16 cellular contexts compared by ENCODE assay signal in genomic region chr3:36482259-36482658, GRCh38.
"Had no signal": no experiment of that assay in that cellular context is flagged by ENCODE, and none has a peak within 500 bp of the region (broad histone marks: within the 10 kb centered on the region; RNA-seq: fewer than 3 reads in every experiment).

No MANE protein-coding gene starts in this region.

- H3K27me3 Mint-ChIP-seq: activated CD4-positive, alpha-beta T cell treated with anti-CD3 and anti-CD28 coated beads, Interleukin-2, amount 10 ng/mL, durations not matched to agents 24 days and 14 days; stimulated activated naive CD8-positive, alpha-beta T cell treated with anti-CD3 and anti-CD28 coated beads, Interleukin-15, amount 100 ng/mL, for 72 hours had no signal

- H3K4me2 ChIP-seq: hepatocyte had no signal

- ATAC-seq: body of pancreas; esophagus mucosa; stimulated activated naive CD8-positive, alpha-beta T cell treated with anti-CD3 and anti-CD28 coated beads, Interleukin-15, amount 100 ng/mL, for 72 hours; WTC11 had no signal

- H3K9me3 ChIP-seq: body of pancreas, colonic mucosa, upper lobe of left lung had no signal

- H3K27me3 ChIP-seq: body of pancreas, colonic mucosa, hepatocyte, upper lobe of left lung had no signal

- H3K4me3 ChIP-seq: body of pancreas, colonic mucosa, hepatocyte, upper lobe of left lung had no signal

- DNase-seq: activated CD4-positive, alpha-beta T cell treated with anti-CD3 and anti-CD28 coated beads, Interleukin-2, amount 10 ng/mL, durations not matched to agents 24 days and 14 days; activated CD8-positive, alpha-beta memory T cell treated with anti-CD3 and anti-CD28 coated beads for 24 hours; activated naive CD8-positive, alpha-beta T cell treated with anti-CD3 and anti-CD28 coated beads for 36 hours; amygdala; body of pancreas; colonic mucosa; kidney; stimulated activated CD4-positive, alpha-beta T cell treated with anti-CD3 and anti-CD28 coated beads, Interleukin-1b, Interleukin-23, amount 100 ng/mL, for 48 hours; stimulated activated naive CD8-positive, alpha-beta T cell treated with anti-CD3 and anti-CD28 coated beads, Interleukin-15, amount 100 ng/mL, for 72 hours; T-helper 9 cell had no signal

- H3K36me3 Mint-ChIP-seq: activated naive CD8-positive, alpha-beta T cell treated with anti-CD3 and anti-CD28 coated beads for 36 hours had no signal

- H3K27ac ChIP-seq: body of pancreas, colonic mucosa, hepatocyte, parathyroid adenoma, upper lobe of left lung had no signal

- H3K4me1 Mint-ChIP-seq: activated CD4-positive, alpha-beta T cell treated with anti-CD3 and anti-CD28 coated beads, Interleukin-2, amount 10 ng/mL, durations not matched to agents 24 days and 14 days; activated naive CD8-positive, alpha-beta T cell treated with anti-CD3 and anti-CD28 coated beads for 36 hours; neural crest cell; stimulated activated naive CD8-positive, alpha-beta T cell treated with anti-CD3 and anti-CD28 coated beads, Interleukin-15, amount 100 ng/mL, for 72 hours had no signal

- H2AFZ ChIP-seq: hepatocyte, parathyroid adenoma had no signal

- H3K27ac Mint-ChIP-seq: activated CD4-positive, alpha-beta T cell treated with anti-CD3 and anti-CD28 coated beads, Interleukin-2, amount 10 ng/mL, durations not matched to agents 24 days and 14 days; activated naive CD8-positive, alpha-beta T cell treated with anti-CD3 and anti-CD28 coated beads for 36 hours; stimulated activated naive CD8-positive, alpha-beta T cell treated with anti-CD3 and anti-CD28 coated beads, Interleukin-15, amount 100 ng/mL, for 72 hours; WTC11 had no signal

- H3K36me3 ChIP-seq: colonic mucosa, upper lobe of left lung had no signal

- H3K79me2 ChIP-seq: hepatocyte, parathyroid adenoma had no signal

- H3K9ac ChIP-seq: parathyroid adenoma had no signal

- H3K4me3 Mint-ChIP-seq: activated CD4-positive, alpha-beta T cell treated with anti-CD3 and anti-CD28 coated beads, Interleukin-2, amount 10 ng/mL, durations not matched to agents 24 days and 14 days; activated naive CD8-positive, alpha-beta T cell treated with anti-CD3 and anti-CD28 coated beads for 36 hours; neural crest cell; stimulated activated naive CD8-positive, alpha-beta T cell treated with anti-CD3 and anti-CD28 coated beads, Interleukin-15, amount 100 ng/mL, for 72 hours; WTC11 had no signal

- H3K4me1 ChIP-seq: body of pancreas, colonic mucosa, parathyroid adenoma, upper lobe of left lung had no signal

- H3K9me3 Mint-ChIP-seq: activated CD4-positive, alpha-beta T cell treated with anti-CD3 and anti-CD28 coated beads, Interleukin-2, amount 10 ng/mL, durations not matched to agents 24 days and 14 days had no signal
